2 cellular contexts compared by ENCODE assay signal in genomic region chr14:72723741-72724530, GRCh38.
TF ChIP-seq lines count a peak whose summit lies in the region.

No MANE protein-coding gene starts in this region.

TF ChIP-seq in liver, 16 proteins besides CTCF, POLR2A, EP300 and RAD21:
- TF ChIP-seq FOXA1 (IDR thresholded peaks at IDR 0.05): no peak
- peak; percentile 16 to 46 for TF ChIP-seq HNF4A (conservative IDR thresholded peaks at IDR 0.05)
TF ChIP-seq in liver: peak in this region for 1.

TF ChIP-seq in HepG2, 621 proteins besides CTCF, POLR2A, EP300 and RAD21:
- TF ChIP-seq HHEX (CRISPR knock-in tag; IDR thresholded peaks at IDR 0.05) (no peak), ZNF136 (CRISPR knock-in tag; IDR thresholded peaks at IDR 0.05; ENCODE audit: low read depth) (no peak), IRF1 (CRISPR knock-in tag; IDR thresholded peaks at IDR 0.05; ENCODE audit: low read depth) (no peak), ZSCAN25 (CRISPR knock-in tag; IDR thresholded peaks at IDR 0.05) (no peak), SOX13 (IDR thresholded peaks at IDR 0.05) (no peak), SOX13 (CRISPR knock-in tag; conservative IDR thresholded peaks at IDR 0.05 in 1 of 2, IDR thresholded peaks at IDR 0.05 in 1 of 2) (no peak), HIVEP1 (CRISPR knock-in tag; IDR thresholded peaks at IDR 0.05) (no peak), HBP1 (CRISPR knock-in tag; IDR thresholded peaks at IDR 0.05; ENCODE audit: low read depth) (no peak), ELF1 (CRISPR knock-in tag; IDR thresholded peaks at IDR 0.05) (no peak), MBD4 (IDR thresholded peaks at IDR 0.05; ENCODE audit: borderline replicate concordance, low read length) (no peak), JUND (CRISPR knock-in tag; IDR thresholded peaks at IDR 0.05) (no peak), ZNF44 (CRISPR knock-in tag; IDR thresholded peaks at IDR 0.05) (no peak)
- TF ChIP-seq, protein P1, sequence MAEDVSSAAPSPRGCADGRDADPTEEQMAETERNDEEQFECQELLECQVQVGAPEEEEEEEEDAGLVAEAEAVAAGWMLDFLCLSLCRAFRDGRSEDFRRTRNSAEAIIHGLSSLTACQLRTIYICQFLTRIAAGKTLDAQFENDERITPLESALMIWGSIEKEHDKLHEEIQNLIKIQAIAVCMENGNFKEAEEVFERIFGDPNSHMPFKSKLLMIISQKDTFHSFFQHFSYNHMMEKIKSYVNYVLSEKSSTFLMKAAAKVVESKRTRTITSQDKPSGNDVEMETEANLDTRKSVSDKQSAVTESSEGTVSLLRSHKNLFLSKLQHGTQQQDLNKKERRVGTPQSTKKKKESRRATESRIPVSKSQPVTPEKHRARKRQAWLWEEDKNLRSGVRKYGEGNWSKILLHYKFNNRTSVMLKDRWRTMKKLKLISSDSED (CRISPR knock-in tag; IDR thresholded peaks at IDR 0.05): no peak
